Comparison of ENCODE assay signal across 9 cellular contexts in genomic region chr12:44728566-44728965, GRCh38.
"Had no signal": no experiment of that assay in that cellular context is flagged by ENCODE, and none has a peak within 500 bp of the region (broad histone marks: within the 10 kb centered on the region; RNA-seq: fewer than 3 reads in every experiment).

No MANE protein-coding gene starts in this region.

- H3K4me3 ChIP-seq: GM23338, K562 had no signal

- H2AFZ ChIP-seq: GM23338 had no signal

- DNase-seq: H9, HCEC 1CT, IMR-90, KG1 had no signal

- H3K4me2 ChIP-seq: GM23338 had no signal

- ATAC-seq: GM23338, K562 had no signal

- FAIRE-seq: H1, H54, HTR-8/SVneo, K562 had no signal
